ENCODE assay signal across 9 cellular contexts in genomic region chr3:133479895-133480669, GRCh38.
DNase-seq lines count a peak whose midpoint lies in the region; ATAC-seq and TF ChIP-seq lines count a peak whose summit lies in the region.
"Had no signal": no experiment of that assay in that cellular context is flagged by ENCODE, and none has a peak within 500 bp of the region (broad histone marks: within the 10 kb centered on the region; RNA-seq: fewer than 3 reads in every experiment).

No MANE protein-coding gene starts in this region.

- H3K36me3 ChIP-seq in breast epithelium, result no peaks in the 10 kb centered on the region
- no peaks in the 10 kb centered on the region for H3K36me3 ChIP-seq in WERI-Rb-1
- no peaks in the 10 kb centered on the region for H3K36me3 ChIP-seq in upper lobe of right lung

- TF ChIP-seq POLR2A in breast epithelium (IDR thresholded peaks at IDR 0.05), result no peak

- H3K27me3 Mint-ChIP-seq in MCF 10A (ENCODE audit: insufficient read depth, unreplicated experiment), result no peaks in the 10 kb centered on the region
- H3K27me3 Mint-ChIP-seq in T-helper 17 cell, result no peaks in the 10 kb centered on the region

- no peak overlapping the region for H3K27ac Mint-ChIP-seq in MCF 10A (ENCODE audit: low read depth, unreplicated experiment)
- no peak overlapping the region for H3K27ac Mint-ChIP-seq in T-helper 17 cell
- H3K27ac Mint-ChIP-seq: activated T-helper 2 cell treated with anti-CD3 and anti-CD28 coated beads, Interferon-gamma antibody, Interleukin-2, Interleukin-4, amounts not matched to agents 10 μg/mL and 5 μg/mL and 100 μg/mL, durations not matched to agents 14 hours and 24 hours and 36 hours had no signal

- DNase-seq in MCF 10A (ENCODE audit: unreplicated experiment) (peak; percentile 46), breast epithelium (ENCODE audit: low spot score in 2 of 2) (no peak), WERI-Rb-1 (peak; percentile 56), upper lobe of right lung (no peak), DMS79 treated with DMSO at 0.1 percent for 48 hours (lab: John Stamatoyannopoulos, UW) (no peak), DMS79 (lab: John Stamatoyannopoulos, UW) (no peak), T-helper 17 cell (no peak)

- H3K4me3 ChIP-seq in breast epithelium, result no peak overlapping the region
- no peak overlapping the region for H3K4me3 ChIP-seq in WERI-Rb-1 (ENCODE audit: low read depth, low read length)
- H3K4me3 ChIP-seq in upper lobe of right lung, result no peak overlapping the region

- H3K9me3 ChIP-seq in breast epithelium, result no peaks in the 10 kb centered on the region
- peaks cover 4% of the 10 kb centered on the region for H3K9me3 ChIP-seq in WERI-Rb-1 (ENCODE audit: severe bottlenecking)
- H3K9me3 ChIP-seq in upper lobe of right lung, result no peaks in the 10 kb centered on the region
- H3K9me3 ChIP-seq in T-helper 17 cell (ENCODE audit: control insufficient read depth, low read length, poor library complexity, severe bottlenecking), result no peaks in the 10 kb centered on the region

- no peaks in the 10 kb centered on the region for H3K4me1 ChIP-seq in breast epithelium
- H3K4me1 ChIP-seq in upper lobe of right lung, result no peaks in the 10 kb centered on the region

- H3K36me3 Mint-ChIP-seq in MCF 10A (ENCODE audit: insufficient read depth, unreplicated experiment) (no peaks in the 10 kb centered on the region), T-helper 17 cell (ENCODE audit: low read depth) (no peaks in the 10 kb centered on the region)

- no peak overlapping the region for H3K27ac ChIP-seq in breast epithelium
- no peak overlapping the region for H3K27ac ChIP-seq in WERI-Rb-1
- no peak overlapping the region for H3K27ac ChIP-seq in upper lobe of right lung

- H3K27me3 ChIP-seq in breast epithelium, result no peaks in the 10 kb centered on the region
- H3K27me3 ChIP-seq in WERI-Rb-1 (ENCODE audit: insufficient read depth, low read depth, severe bottlenecking), result no peaks in the 10 kb centered on the region
- no peaks in the 10 kb centered on the region for H3K27me3 ChIP-seq in upper lobe of right lung

- H3K9me3 Mint-ChIP-seq in MCF 10A (ENCODE audit: unreplicated experiment), result peaks cover 18% of the 10 kb centered on the region

- no peak for TF ChIP-seq CTCF in MCF 10A (IDR thresholded peaks at IDR 0.05; ENCODE audit: unreplicated experiment)
- no peak for TF ChIP-seq CTCF in breast epithelium (IDR thresholded peaks at IDR 0.05)
- TF ChIP-seq CTCF in WERI-Rb-1 (IDR thresholded peaks at IDR 0.05; ENCODE audit: low read depth, low read length), result no peak
- no peak for TF ChIP-seq CTCF in upper lobe of right lung (IDR thresholded peaks at IDR 0.05)

- H3K4me3 Mint-ChIP-seq in MCF 10A (ENCODE audit: unreplicated experiment) (no peak overlapping the region), T-helper 17 cell (no peak overlapping the region)

- ATAC-seq in HG03064 (IDR thresholded peaks at IDR 0.05; ENCODE audit: low read depth, unreplicated experiment), result peak; percentile 48
- ATAC-seq in upper lobe of right lung, result peak; percentile 41
- no peak for ATAC-seq in T-helper 17 cell

- POLR2A ChIA-PET in MCF 10A (lab: Yijun Ruan, JAX), result interaction anchor here (0.7 to 2.3 kb wide), 6 partner anchors 9 to 1296 kb away, joined by 3 to 7 read pairs (median 4); partner anchors contain the start of gene CDV3

- intact Hi-C loops in MCF 10A (cut with micrococcal nuclease) (no loop called here), breast epithelium (cut with DNase I; ENCODE audit: low total_unique reads) (no loop called here), upper lobe of right lung (cut with DNase I) (no loop called here)

- H3K4me1 Mint-ChIP-seq in MCF 10A (ENCODE audit: insufficient read depth, unreplicated experiment) (no peaks in the 10 kb centered on the region), T-helper 17 cell (peaks cover 16% of the 10 kb centered on the region)

- CTCF ChIA-PET in MCF 10A (lab: Yijun Ruan, JAX), result interaction anchor here (0.6 to 1.9 kb wide), 10 partner anchors 8 to 754 kb away, joined by 3 to 14 read pairs (median 3); no protein-coding TSS in a partner anchor

- TSS peak; percentile 43 for BruUV-seq in MCF 10A (replicated peaks; lab: Mats Ljungman, UMichigan)

Comparison
In these comparisons a context has a peak if more than half of its experiments do, and no peak if none do; other contexts are left out.
1. DNase-seq: peak in MCF 10A (single experiment) and WERI-Rb-1 (single experiment); none in breast epithelium (0 of 2), upper lobe of right lung (single experiment), DMS79 treated with DMSO at 0.1 percent for 48 hours (single experiment), DMS79 (single experiment) and T-helper 17 cell (0 of 3).